Comparison of ENCODE assay signal across 12 cellular contexts in the genomic region with DNA sequence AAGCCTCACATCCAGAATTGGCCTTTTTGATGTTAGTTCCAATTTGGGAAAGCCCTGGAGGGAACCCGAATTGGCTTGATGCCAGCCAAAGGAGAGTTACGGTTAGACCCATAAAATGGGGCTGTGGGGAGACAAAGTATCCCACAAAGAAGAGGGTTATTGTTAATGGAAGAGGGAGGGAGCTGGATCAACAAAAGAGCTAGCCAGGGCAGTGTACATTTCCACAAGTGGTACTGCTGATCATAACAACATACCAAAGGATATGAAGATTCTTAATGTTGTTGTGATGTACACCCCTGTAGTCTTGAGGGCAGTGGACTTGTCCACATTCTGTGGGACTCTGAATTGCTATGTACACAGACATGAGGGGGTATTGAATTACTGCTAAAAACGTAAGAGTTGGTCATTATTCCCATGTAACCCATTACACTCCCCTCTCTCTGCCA. TPM values are rescaled to one million over a fixed set of nuclear protein-coding genes. Genes with fewer than 3 reads are reported as not detected.
DNase-seq lines count a peak whose midpoint lies in the region; ATAC-seq and TF ChIP-seq lines count a peak whose summit lies in the region.
"Had no signal": no experiment of that assay in that cellular context is flagged by ENCODE, and none has a peak within 500 bp of the region (broad histone marks: within the 10 kb centered on the region; RNA-seq: fewer than 3 reads in every experiment).

No MANE protein-coding gene starts in this region.

- no peak for TF ChIP-seq POLR2A in transverse colon (IDR thresholded peaks at IDR 0.05)

- no peaks in the 10 kb centered on the region for H3K9me3 Mint-ChIP-seq in progenitor cell of endocrine pancreas (ENCODE audit: low read depth)
- H3K9me3 Mint-ChIP-seq: stimulated activated naive CD8-positive, alpha-beta T cell treated with anti-CD3 and anti-CD28 coated beads, Interleukin-15, amount 100 ng/mL, for 72 hours had no signal

- H3K4me3 ChIP-seq in choroid plexus epithelial cell (ENCODE audit: low read depth, low read length) (no peak overlapping the region), transverse colon (no peak overlapping the region)

- no peak overlapping the region for H3K4me3 Mint-ChIP-seq in progenitor cell of endocrine pancreas (ENCODE audit: low read depth)
- H3K4me3 Mint-ChIP-seq: stimulated activated naive CD8-positive, alpha-beta T cell treated with anti-CD3 and anti-CD28 coated beads, Interleukin-15, amount 100 ng/mL, for 72 hours had no signal

- no peaks in the 10 kb centered on the region for H3K36me3 ChIP-seq in transverse colon

- no peak for ATAC-seq in stimulated activated naive CD8-positive, alpha-beta T cell treated with anti-CD3 and anti-CD28 coated beads, Interleukin-15, Interleukin-2, amounts not matched to agents 100 U/mL and 50 U/mL, for 24 hours
- ATAC-seq in GM18502 (IDR thresholded peaks at IDR 0.05; ENCODE audit: poor library complexity, unreplicated experiment) = no peak
- ATAC-seq: stimulated activated naive CD8-positive, alpha-beta T cell treated with anti-CD3 and anti-CD28 coated beads, Interleukin-15, amount 100 ng/mL, for 72 hours had no signal

- 19 to 56% methylated on average over 2 to 3 of the region's 3 CpGs for WGBS in transverse colon (ENCODE audit: low coverage in 1 of 2), 2 donors

- peaks cover 2% of the 10 kb centered on the region for H3K27me3 Mint-ChIP-seq in progenitor cell of endocrine pancreas

- DNase-seq in HT-29 (ENCODE audit: low spot score) (peak; percentile 57), NCI-H2227 (lab: John Stamatoyannopoulos, UW; ENCODE audit: unreplicated experiment) (peak; percentile 66), choroid plexus epithelial cell (ENCODE audit: low read depth) (peak; percentile 89), progenitor cell of endocrine pancreas (ENCODE audit: low spot score, unreplicated experiment) (no peak), transverse colon (no peak), GM03348 (ENCODE audit: low spot score) (no peak)
- no peak for DNase-seq in stimulated activated naive CD8-positive, alpha-beta T cell treated with anti-CD3 and anti-CD28 coated beads, Interleukin-15, Interleukin-2, amounts not matched to agents 100 U/mL and 50 U/mL, for 24 hours
- DNase-seq: activated CD8-positive, alpha-beta memory T cell treated with anti-CD3 and anti-CD28 coated beads, Interleukin-2, amount 50 U/mL, for 4 hours; Caco-2; nucleus accumbens; stimulated activated naive CD8-positive, alpha-beta T cell treated with anti-CD3 and anti-CD28 coated beads, Interleukin-15, amount 100 ng/mL, for 72 hours had no signal

- H3K27me3 ChIP-seq in transverse colon = no peaks in the 10 kb centered on the region

- H3K27ac ChIP-seq in transverse colon = no peak overlapping the region

- H3K27ac Mint-ChIP-seq in progenitor cell of endocrine pancreas = peak overlapping the region; percentile 63
- H3K27ac Mint-ChIP-seq: stimulated activated naive CD8-positive, alpha-beta T cell treated with anti-CD3 and anti-CD28 coated beads, Interleukin-15, amount 100 ng/mL, for 72 hours had no signal

- no peak for TF ChIP-seq CTCF in choroid plexus epithelial cell (conservative IDR thresholded peaks at IDR 0.05; ENCODE audit: low read depth, low read length)
- no peak for TF ChIP-seq CTCF in progenitor cell of endocrine pancreas (IDR thresholded peaks at IDR 0.05; ENCODE audit: unreplicated experiment)
- TF ChIP-seq CTCF in transverse colon (IDR thresholded peaks at IDR 0.05) = no peak

- intact Hi-C loops in transverse colon (cut with DNase I; ENCODE audit: low total_unique reads) = no loop called here

- no peak for TF ChIP-seq EP300 in transverse colon (IDR thresholded peaks at IDR 0.05; ENCODE audit: low read depth)

- H3K4me1 ChIP-seq in transverse colon = peaks cover 7 to 40% (median 25%) of the 10 kb centered on the region in 4 donors

- H3K4me1 Mint-ChIP-seq in progenitor cell of endocrine pancreas (ENCODE audit: low read depth) = peaks cover 37% of the 10 kb centered on the region

- H3K9me3 ChIP-seq in transverse colon = no peaks in the 10 kb centered on the region
- H3K9me3 ChIP-seq: Caco-2 had no signal

- peaks cover 5% of the 10 kb centered on the region for H3K36me3 Mint-ChIP-seq in progenitor cell of endocrine pancreas (ENCODE audit: insufficient read depth)

- in situ Hi-C loops in transverse colon (cut with MboI; ENCODE audit: low pct_ligation_motif_present in 1 of 4, low pct_unique_long_range_greater_than_20kb in 1 of 4, low sequenced_read_pairs in 3 of 4) = no loop called here

RNA-seq across cellular contexts. Expression of a gene that starts 5.1 kb away (rescaled TPM):
- 16.1 and 18.6 TPM in 2 replicates for total RNA-seq in HT-29 (2014; rRNA removed; shearing (Covaris generic))
- 29.8 and 33.8 TPM in 2 replicates for total RNA-seq in progenitor cell of endocrine pancreas
- total RNA-seq in transverse colon = 100 to 1,000 TPM in 1 of 4 donors, 10 to 100 TPM in 3; 34.5 to 125 (median 47.0) TPM

Comparison
In these comparisons a context has a peak if more than half of its experiments do, and no peak if none do; other contexts are left out.
1. DNase-seq: peak in HT-29 (single experiment), NCI-H2227 (single experiment) and choroid plexus epithelial cell (single experiment); none in progenitor cell of endocrine pancreas (single experiment), transverse colon (single experiment), GM03348 (single experiment) and stimulated activated naive CD8-positive, alpha-beta T cell treated with anti-CD3 and anti-CD28 coated beads, Interleukin-15, Interleukin-2, amounts not matched to agents 100 U/mL and 50 U/mL, for 24 hours (single experiment).